ENCODE assay signal across 1 cellular context in genomic region chr12:6567824-6568617, GRCh38.
TF ChIP-seq lines count a peak whose summit lies in the region.

Gene NOP2, minus strand, starts transcription at chr12:6568291. Its CDS starts 373 bp downstream, at chr12:6567918.

TF ChIP-seq in WTC11, 78 proteins besides CTCF, POLR2A, EP300 and RAD21 (continued from another document):
- TF ChIP-seq ARID4B (CRISPR knock-in tag; IDR thresholded peaks at IDR 0.05; ENCODE audit: borderline replicate concordance) (peak; percentile 92; the same call in 1 of the 2 replicates), E2F1 (CRISPR knock-in tag; IDR thresholded peaks at IDR 0.05) (no peak), SMAD3 (CRISPR knock-in tag; IDR thresholded peaks at IDR 0.05; ENCODE audit: borderline replicate concordance) (no peak), GRHL2 (CRISPR knock-in tag; IDR thresholded peaks at IDR 0.05; ENCODE audit: insufficient replicate concordance, severe bottlenecking) (no peak), MAX (CRISPR knock-in tag; IDR thresholded peaks at IDR 0.05) (peak; percentile 95), ZNF219 (CRISPR knock-in tag; IDR thresholded peaks at IDR 0.05; ENCODE audit: borderline replicate concordance) (no peak), NR1H2 (CRISPR knock-in tag; IDR thresholded peaks at IDR 0.05) (no peak), TP53 (CRISPR knock-in tag; IDR thresholded peaks at IDR 0.05) (peak; percentile 78), CBFB (CRISPR knock-in tag; IDR thresholded peaks at IDR 0.05; ENCODE audit: low read depth) (peak; percentile 78; the same call in 1 of the 2 replicates), NFATC4 (CRISPR knock-in tag; IDR thresholded peaks at IDR 0.05) (peak; percentile 52; the same call in 1 of the 2 replicates), IRF1 (CRISPR knock-in tag; IDR thresholded peaks at IDR 0.05) (no peak), ZNF396 (CRISPR knock-in tag; IDR thresholded peaks at IDR 0.05; ENCODE audit: borderline replicate concordance) (no peak), SP1 (CRISPR knock-in tag; conservative IDR thresholded peaks at IDR 0.05) (peak; percentile 94), ZNF416 (CRISPR knock-in tag; IDR thresholded peaks at IDR 0.05) (peak; percentile 17; the same call in 1 of the 2 replicates), ZNF263 (CRISPR knock-in tag; IDR thresholded peaks at IDR 0.05; ENCODE audit: low read depth) (no peak), ZNF532 (CRISPR knock-in tag; IDR thresholded peaks at IDR 0.05; ENCODE audit: borderline replicate concordance) (no peak), ZNF138 (CRISPR knock-in tag; conservative IDR thresholded peaks at IDR 0.05) (no peak), E2F4 (CRISPR knock-in tag; IDR thresholded peaks at IDR 0.05; ENCODE audit: borderline replicate concordance, low read depth) (no peak), ZNF423 (CRISPR knock-in tag; IDR thresholded peaks at IDR 0.05) (no peak), SMAD4 (CRISPR knock-in tag; IDR thresholded peaks at IDR 0.05) (no peak), AFF4 (CRISPR knock-in tag; IDR thresholded peaks at IDR 0.05; ENCODE audit: borderline replicate concordance) (peak; percentile 57; the same call in 1 of the 2 replicates), ESRRA (CRISPR knock-in tag; IDR thresholded peaks at IDR 0.05; ENCODE audit: borderline replicate concordance) (0 out of 2 replicates have a peak, but pooled peaks have one; percentile 62), CREB1 (CRISPR knock-in tag; IDR thresholded peaks at IDR 0.05) (peak; percentile 70; the same call in 1 of the 2 replicates), ATF3 (CRISPR knock-in tag; conservative IDR thresholded peaks at IDR 0.05) (no peak), ZNF121 (CRISPR knock-in tag; IDR thresholded peaks at IDR 0.05) (no peak), KAT7 (CRISPR knock-in tag; IDR thresholded peaks at IDR 0.05; ENCODE audit: borderline replicate concordance) (0 out of 2 replicates have a peak, but pooled peaks have one; percentile 46), HMGA2 (CRISPR knock-in tag; IDR thresholded peaks at IDR 0.05) (no peak), MYBL2 (CRISPR knock-in tag; IDR thresholded peaks at IDR 0.05) (peak; percentile 83), CDX4 (CRISPR knock-in tag; IDR thresholded peaks at IDR 0.05; ENCODE audit: borderline replicate concordance) (no peak), ZMAT4 (CRISPR knock-in tag; IDR thresholded peaks at IDR 0.05) (peak; percentile 62; the same call in 1 of the 2 replicates), NR3C1 (CRISPR knock-in tag; conservative IDR thresholded peaks at IDR 0.05; ENCODE audit: low read depth) (peak; percentile 47; the same call in 1 of the 2 replicates), HMGXB4 (CRISPR knock-in tag; IDR thresholded peaks at IDR 0.05) (peak; percentile 89), RORB (CRISPR knock-in tag; IDR thresholded peaks at IDR 0.05) (no peak), ZNF512 (CRISPR knock-in tag; IDR thresholded peaks at IDR 0.05; ENCODE audit: borderline replicate concordance) (no peak), NFE2L1 (CRISPR knock-in tag; IDR thresholded peaks at IDR 0.05) (no peak), SOX15 (CRISPR knock-in tag; IDR thresholded peaks at IDR 0.05) (no peak)
